In the genomic region with DNA sequence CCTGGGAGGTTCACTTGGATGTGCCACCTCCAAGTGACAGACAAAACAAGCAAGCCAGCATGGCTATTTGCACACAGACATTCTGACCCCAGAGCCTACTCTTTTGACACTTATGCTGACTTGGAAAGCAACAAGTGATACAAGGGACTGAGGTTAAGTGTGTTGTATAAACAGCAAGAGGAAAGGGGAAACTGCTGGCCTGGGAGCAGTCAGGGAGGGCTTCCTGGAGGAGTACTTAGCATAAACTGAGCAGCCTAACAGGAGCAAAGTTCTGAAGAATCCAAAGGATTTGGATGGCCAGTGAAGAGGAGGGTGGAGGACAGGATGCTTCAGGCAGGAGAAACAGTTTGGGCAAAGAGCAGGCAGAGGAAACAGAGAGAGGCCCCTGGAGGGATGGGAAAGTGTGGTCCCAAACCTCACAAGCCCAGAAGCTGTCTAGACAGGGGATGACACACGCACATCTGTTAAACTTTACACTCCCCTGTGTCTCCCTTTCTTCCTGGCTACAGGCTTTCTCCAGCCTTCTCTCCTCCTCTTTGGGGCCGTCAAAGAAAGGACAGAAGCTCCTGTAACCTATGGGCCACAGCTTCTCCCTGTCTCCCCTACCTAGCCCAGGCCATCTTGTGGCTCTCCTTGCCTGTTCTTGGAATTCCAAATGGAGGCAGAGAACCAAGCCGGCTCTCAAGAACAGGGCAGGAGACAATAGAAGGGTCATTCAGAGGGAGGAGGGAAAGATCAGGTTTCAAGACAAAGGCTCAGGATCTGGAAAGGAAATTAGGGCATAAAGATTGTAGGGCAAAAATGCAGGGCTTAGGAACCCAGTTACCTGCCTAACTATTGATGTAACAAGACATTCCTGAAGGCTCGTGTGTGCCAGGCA, we compare ENCODE assay signal across 14 cellular contexts. TPM values are rescaled to one million over a fixed set of nuclear protein-coding genes. Genes with fewer than 3 reads are reported as not detected.
A peak's percentile ranks its signal among the peaks of the same experiment; 100 is the strongest.
DNase-seq lines count a peak whose midpoint lies in the region; ATAC-seq lines count a peak whose summit lies in the region.
"Had no signal": no experiment of that assay in that cellular context is flagged by ENCODE, and none has a peak within 500 bp of the region (broad histone marks: within the 10 kb centered on the region; RNA-seq: fewer than 3 reads in every experiment).

No MANE protein-coding gene starts in this region.

- ATAC-seq in naive thymus-derived CD8-positive, alpha-beta T cell = no peak
- ATAC-seq in activated CD8-positive, alpha-beta memory T cell treated with anti-CD3 and anti-CD28 coated beads, Interleukin-2, amount 10 ng/mL, durations not matched to agents 7 days and 5 days = no peak
- ATAC-seq in stimulated activated effector memory CD8-positive, alpha-beta T cell treated with anti-CD3 and anti-CD28 coated beads, Interleukin-12 subunit alpha, Interleukin-12 subunit beta, amount 100 ng/mL, for 72 hours = no peak
- ATAC-seq: effector memory CD8-positive, alpha-beta T cell had no signal

- no peak overlapping the region for H3K4ac ChIP-seq in neuronal stem cell (ENCODE audit: low read length)

- H3K14ac ChIP-seq in neuronal stem cell (ENCODE audit: low read length) = no peak overlapping the region

- H3K4me2 ChIP-seq in neuronal stem cell (ENCODE audit: insufficient read depth, low read length, poor library complexity, severe bottlenecking) = no peak overlapping the region

- peaks cover 0 to 5% (median 0%) of the 10 kb centered on the region in 9 donors for H3K9me3 Mint-ChIP-seq in naive thymus-derived CD8-positive, alpha-beta T cell
- no peaks in the 10 kb centered on the region for H3K9me3 Mint-ChIP-seq in activated CD8-positive, alpha-beta memory T cell treated with anti-CD3 and anti-CD28 coated beads, Interleukin-2, amount 10 ng/mL, durations not matched to agents 7 days and 5 days (ENCODE audit: low read depth)
- H3K9me3 Mint-ChIP-seq in stimulated activated effector memory CD8-positive, alpha-beta T cell treated with anti-CD3 and anti-CD28 coated beads, Interleukin-12 subunit alpha, Interleukin-12 subunit beta, amount 100 ng/mL, for 72 hours = no peaks in the 10 kb centered on the region
- H3K9me3 Mint-ChIP-seq: effector memory CD8-positive, alpha-beta T cell had no signal

- H2BK12ac ChIP-seq in neuronal stem cell (ENCODE audit: low read length) = no peak overlapping the region

- H3K9ac ChIP-seq in HUES64 (ENCODE audit: low read depth, low read length) (peak overlapping the region; percentile 35; the same call in 1 of the 2 replicates), neuronal stem cell (ENCODE audit: low read depth, low read length, poor library complexity) (no peak overlapping the region)

- H3K79me1 ChIP-seq in neuronal stem cell (ENCODE audit: low read depth, low read length) = peaks cover 2% of the 10 kb centered on the region

- H3K4me1 Mint-ChIP-seq in naive thymus-derived CD8-positive, alpha-beta T cell = peaks cover 0 to 18% (median 2%) of the 10 kb centered on the region in 4 donors
- H3K4me1 Mint-ChIP-seq in activated CD8-positive, alpha-beta memory T cell treated with anti-CD3 and anti-CD28 coated beads, Interleukin-2, amount 10 ng/mL, durations not matched to agents 7 days and 5 days = no peaks in the 10 kb centered on the region
- H3K4me1 Mint-ChIP-seq in stimulated activated effector memory CD8-positive, alpha-beta T cell treated with anti-CD3 and anti-CD28 coated beads, Interleukin-12 subunit alpha, Interleukin-12 subunit beta, amount 100 ng/mL, for 72 hours = no peaks in the 10 kb centered on the region

- H3K36me3 Mint-ChIP-seq in naive thymus-derived CD8-positive, alpha-beta T cell = no peaks in the 10 kb centered on the region
- no peaks in the 10 kb centered on the region for H3K36me3 Mint-ChIP-seq in activated CD8-positive, alpha-beta memory T cell treated with anti-CD3 and anti-CD28 coated beads, Interleukin-2, amount 10 ng/mL, durations not matched to agents 7 days and 5 days
- H3K36me3 Mint-ChIP-seq in stimulated activated effector memory CD8-positive, alpha-beta T cell treated with anti-CD3 and anti-CD28 coated beads, Interleukin-12 subunit alpha, Interleukin-12 subunit beta, amount 100 ng/mL, for 72 hours = no peaks in the 10 kb centered on the region

- H3K27me3 Mint-ChIP-seq in naive thymus-derived CD8-positive, alpha-beta T cell = peaks cover 2 to 27% (median 8%) of the 10 kb centered on the region in 5 donors
- peaks cover 32% of the 10 kb centered on the region for H3K27me3 Mint-ChIP-seq in activated CD8-positive, alpha-beta memory T cell treated with anti-CD3 and anti-CD28 coated beads, Interleukin-2, amount 10 ng/mL, durations not matched to agents 7 days and 5 days

- H3K27me3 ChIP-seq in HUES64 (ENCODE audit: insufficient read depth, low read length) (no peaks in the 10 kb centered on the region), ectodermal cell (ENCODE audit: control insufficient read depth, insufficient read depth, low read length, poor library complexity, severe bottlenecking) (no peaks in the 10 kb centered on the region), neuronal stem cell (ENCODE audit: control insufficient read depth in 3 of 3, insufficient read depth in 3 of 3, low read depth in 1 of 3, low read length in 3 of 3) (no peaks in the 10 kb centered on the region)
- H3K27me3 ChIP-seq: BE2C, ovary had no signal

- H3K4me3 Mint-ChIP-seq in naive thymus-derived CD8-positive, alpha-beta T cell = no peak overlapping the region
- no peak overlapping the region for H3K4me3 Mint-ChIP-seq in activated CD8-positive, alpha-beta memory T cell treated with anti-CD3 and anti-CD28 coated beads, Interleukin-2, amount 10 ng/mL, durations not matched to agents 7 days and 5 days
- H3K4me3 Mint-ChIP-seq in stimulated activated effector memory CD8-positive, alpha-beta T cell treated with anti-CD3 and anti-CD28 coated beads, Interleukin-12 subunit alpha, Interleukin-12 subunit beta, amount 100 ng/mL, for 72 hours = no peak overlapping the region
- H3K4me3 Mint-ChIP-seq: effector memory CD8-positive, alpha-beta T cell had no signal

- H2AK5ac ChIP-seq in neuronal stem cell (ENCODE audit: low read depth, low read length) = peak overlapping the region; percentile 67

- H3K27ac Mint-ChIP-seq in naive thymus-derived CD8-positive, alpha-beta T cell = peak overlapping the region in 1 of 10 donors; percentile 79
- no peak overlapping the region for H3K27ac Mint-ChIP-seq in activated CD8-positive, alpha-beta memory T cell treated with anti-CD3 and anti-CD28 coated beads, Interleukin-2, amount 10 ng/mL, durations not matched to agents 7 days and 5 days
- no peak overlapping the region for H3K27ac Mint-ChIP-seq in stimulated activated effector memory CD8-positive, alpha-beta T cell treated with anti-CD3 and anti-CD28 coated beads, Interleukin-12 subunit alpha, Interleukin-12 subunit beta, amount 100 ng/mL, for 72 hours

- peaks cover 16% of the 10 kb centered on the region for H3K4me1 ChIP-seq in HUES64 (ENCODE audit: insufficient read depth, low read length)
- peaks cover 3% of the 10 kb centered on the region for H3K4me1 ChIP-seq in ectodermal cell (ENCODE audit: control insufficient read depth, insufficient read depth, low read length)
- peaks cover 12 to 22% of the 10 kb centered on the region in 2 donors for H3K4me1 ChIP-seq in neuronal stem cell (ENCODE audit: control insufficient read depth in 2 of 2, insufficient read depth in 1 of 2, low read depth in 1 of 2, low read length in 2 of 2)

- H2AFZ ChIP-seq in neuronal stem cell (ENCODE audit: low read length) = peak overlapping the region; percentile 55

- H3K9me3 ChIP-seq in HUES64 (ENCODE audit: insufficient read depth, low read depth, low read length) (peaks cover 3% of the 10 kb centered on the region; the same call in 1 of the 2 replicates), ectodermal cell (ENCODE audit: control insufficient read depth, low read length) (no peaks in the 10 kb centered on the region), neuronal stem cell (replicated peaks in 1 of 2; ENCODE audit: control insufficient read depth in 2 of 2, insufficient read depth in 1 of 2, low read depth in 1 of 2, low read length in 2 of 2) (peaks cover 5 to 11% of the 10 kb centered on the region in 2 donors)
- H3K9me3 ChIP-seq: BE2C had no signal

- H3K27ac ChIP-seq in HUES64 (ENCODE audit: low read depth, low read length) = peak overlapping the region; percentile 33
- peak overlapping the region; percentile 41 for H3K27ac ChIP-seq in ectodermal cell (ENCODE audit: insufficient read depth, low read depth, low read length, poor library complexity, severe bottlenecking)
- peak overlapping the region; percentile 71 for H3K27ac ChIP-seq in neuronal stem cell (replicated peaks; ENCODE audit: low read length)
- H3K27ac ChIP-seq: ovary had no signal

- H3K4me3 ChIP-seq in HUES64 (ENCODE audit: low read length) (no peak overlapping the region), ectodermal cell (ENCODE audit: insufficient read depth, low read depth, low read length) (no peak overlapping the region), neuronal stem cell (ENCODE audit: low read length in 2 of 2) (no peak overlapping the region)
- H3K4me3 ChIP-seq: lung, ovary had no signal

- no peak overlapping the region for H4K91ac ChIP-seq in neuronal stem cell (ENCODE audit: low read depth, low read length, poor library complexity)

- CTCF ChIA-PET in activated CD8-positive, alpha-beta memory T cell treated with anti-CD3 and anti-CD28 coated beads, Interleukin-2, amount 10 ng/mL, durations not matched to agents 7 days and 5 days (lab: Charles Lee) = no interaction called here

- no peak overlapping the region for H4K8ac ChIP-seq in neuronal stem cell (ENCODE audit: low read depth, low read length)

- 45% methylated on average over 4 of the region's 4 CpGs for WGBS in HUES64
- WGBS in ectodermal cell, 2 experiments = 55 to 57% methylated on average over 4 of the region's 4 CpGs
- WGBS in neuronal stem cell (ENCODE audit: extremely low coverage in 2 of 2, insufficient read length in 2 of 2, insufficient replicate concordance in 1 of 2), 2 donors = no CpG with 5 or more reads among the region's 4 CpGs

- H3K18ac ChIP-seq in neuronal stem cell (ENCODE audit: low read length) = peak overlapping the region; percentile 34

- POLR2A ChIA-PET in naive thymus-derived CD8-positive, alpha-beta T cell (lab: Charles Lee) = no interaction called here

- H2BK15ac ChIP-seq in neuronal stem cell (ENCODE audit: low read length) = no peak overlapping the region

- H2BK120ac ChIP-seq in neuronal stem cell (ENCODE audit: low read depth, low read length) = no peak overlapping the region

- DNase-seq in CD1c-positive myeloid dendritic cell (ENCODE audit: extremely low spot score) = peak; percentile 44
- DNase-seq in neuronal stem cell (ENCODE audit: low spot score) = peak; percentile 63
- DNase-seq in NCI-H187 (lab: John Stamatoyannopoulos, UW) = no peak
- DNase-seq in naive thymus-derived CD8-positive, alpha-beta T cell = no peak
- DNase-seq in activated CD8-positive, alpha-beta memory T cell treated with anti-CD3 and anti-CD28 coated beads, Interleukin-2, amount 10 ng/mL, durations not matched to agents 7 days and 5 days = no peak
- DNase-seq in stimulated activated effector memory CD8-positive, alpha-beta T cell treated with anti-CD3 and anti-CD28 coated beads, Interleukin-12 subunit alpha, Interleukin-12 subunit beta, amount 100 ng/mL, for 72 hours (ENCODE audit: low spot score in 2 of 2) = no peak
- DNase-seq: activated CD4-positive, alpha-beta T cell treated with anti-CD3 and anti-CD28 coated beads for 4 hours; BE2C; effector memory CD8-positive, alpha-beta T cell; NCI-H1105 treated with DMSO at 0.1 percent for 48 hours; ovary had no signal

- peak overlapping the region; percentile 15 for H2BK5ac ChIP-seq in neuronal stem cell (ENCODE audit: low read length)

- H3K36me3 ChIP-seq in HUES64 (ENCODE audit: insufficient read depth, low read length) = 0 out of 2 replicates have a peak, but pooled peaks cover 4% of the 10 kb centered on the region
- no peaks in the 10 kb centered on the region for H3K36me3 ChIP-seq in ectodermal cell (ENCODE audit: control insufficient read depth, insufficient read depth, low read length)
- H3K36me3 ChIP-seq in neuronal stem cell (replicated peaks in 1 of 2; ENCODE audit: control insufficient read depth in 2 of 2, insufficient read depth in 2 of 2, low read length in 2 of 2) = peaks cover 0 to 10% of the 10 kb centered on the region in 2 donors
- H3K36me3 ChIP-seq: ovary had no signal

- H3K23ac ChIP-seq in neuronal stem cell (ENCODE audit: low read depth, low read length, poor library complexity) = no peak overlapping the region

RNA-seq across cellular contexts. Expression of gene SULF2, which starts 19.3 kb away (rescaled TPM):
- 26.9 TPM for polyA plus RNA-seq in HUES64 (2013, experiment 1 of 2)
- polyA plus RNA-seq in HUES64 (2013, experiment 2 of 2) = 35.7 TPM
- polyA plus RNA-seq in ectodermal cell (2013, experiment 1 of 4) = 37.0 TPM
- 36.9 TPM for polyA plus RNA-seq in ectodermal cell (2013, experiment 2 of 4)
- 36.6 TPM for polyA plus RNA-seq in ectodermal cell (2013, experiment 3 of 4)
- polyA plus RNA-seq in ectodermal cell (2013, experiment 4 of 4) = 37.7 TPM
- 46.1 TPM for polyA plus RNA-seq in neuronal stem cell (2013, experiment 1 of 2)
- 48.2 TPM for polyA plus RNA-seq in neuronal stem cell (2013, experiment 2 of 2)
- under 1 TPM in 1 of 2 experiments, not detected in 1; 0.65 TPM for total RNA-seq in naive thymus-derived CD8-positive, alpha-beta T cell
- polyA plus RNA-seq in naive thymus-derived CD8-positive, alpha-beta T cell = 1 to 10 TPM in 1 of 3 donors, not detected in 2; 1.4 TPM
- 1 to 10 TPM in 1 of 2 experiments, under 1 TPM in 1; 0.79 to 2.0 TPM for total RNA-seq in activated CD8-positive, alpha-beta memory T cell treated with anti-CD3 and anti-CD28 coated beads, Interleukin-2, amount 10 ng/mL, durations not matched to agents 7 days and 5 days

Comparison
In these comparisons a context has a peak if more than half of its experiments do, and no peak if none do; other contexts are left out.
1. DNase-seq: peak in CD1c-positive myeloid dendritic cell (single experiment) and neuronal stem cell (single experiment); none in NCI-H187 (0 of 2), naive thymus-derived CD8-positive, alpha-beta T cell (0 of 10), activated CD8-positive, alpha-beta memory T cell treated with anti-CD3 and anti-CD28 coated beads, Interleukin-2, amount 10 ng/mL, durations not matched to agents 7 days and 5 days (single experiment) and stimulated activated effector memory CD8-positive, alpha-beta T cell treated with anti-CD3 and anti-CD28 coated beads, Interleukin-12 subunit alpha, Interleukin-12 subunit beta, amount 100 ng/mL, for 72 hours (0 of 2).
2. Peak in every context shown above with its lines, with median percentiles within 50 percentile points of each other: H3K27ac ChIP-seq.